In genomic region chrX:39813631-39814246, GRCh38 we compare ENCODE assay signal across 9 cellular contexts.
DNase-seq lines count a peak whose midpoint lies in the region; ATAC-seq, FAIRE-seq and TF ChIP-seq lines count a peak whose summit lies in the region.
"Had no signal": no experiment of that assay in that cellular context is flagged by ENCODE, and none has a peak within 500 bp of the region (broad histone marks: within the 10 kb centered on the region; RNA-seq: fewer than 3 reads in every experiment).

No MANE protein-coding gene starts in this region.

- FAIRE-seq in A549 (lab: Jason Lieb, UNC): peak; percentile 61
- FAIRE-seq in GM12892 (lab: Jason Lieb, UNC): no peak

- DNase-seq in A549 (ENCODE audit: low read depth in 1 of 2, low spot score in 1 of 2): peak in 1 of 2 experiments; percentile 50
- peak; percentile 44 for DNase-seq in NCI-H2196 treated with DMSO at 0.1 percent for 48 hours (lab: John Stamatoyannopoulos, UW; ENCODE audit: unreplicated experiment)
- peak; percentile 82 to 85 for DNase-seq in dermis microvascular lymphatic vessel endothelial cell (ENCODE audit: low read depth in 2 of 2)
- peak; percentile 65 for DNase-seq in myocyte (ENCODE audit: low read depth)
- no peak for DNase-seq in GM12892 (ENCODE audit: insufficient read length)
- no peak for DNase-seq in kidney glomerular epithelial cell (lab: John Stamatoyannopoulos, UW)

- no peaks in the 10 kb centered on the region for H3K9me3 ChIP-seq in A549
- H3K9me3 ChIP-seq: BLaER1 had no signal

- peaks cover 41% of the 10 kb centered on the region for H3K4me1 ChIP-seq in A549

- TF ChIP-seq CTCF in A549 (IDR thresholded peaks at IDR 0.05): no peak

- no peak overlapping the region for H3K4me3 ChIP-seq in A549
- H3K4me3 ChIP-seq: BLaER1 had no signal

- POLR2A ChIA-PET in A549 (lab: Yijun Ruan, JAX): no interaction called here

- H3K27ac ChIP-seq in A549: peak overlapping the region; percentile 9 to 55; a peak in 3 of 6 replicates
- H3K27ac ChIP-seq: BLaER1 had no signal

- TF ChIP-seq POLR2A in A549 (IDR thresholded peaks at IDR 0.05; ENCODE audit: low read length) (no peak), GM12892 (IDR thresholded peaks at IDR 0.05; ENCODE audit: low read depth, low read length) (no peak)

- CTCF ChIA-PET in A549 (lab: Yijun Ruan, JAX): interaction anchor here (0.6 to 2.4 kb wide), 8 partner anchors 9 to 462 kb away, joined by 3 to 6 read pairs (median 4); no protein-coding TSS in a partner anchor

- WGBS in A549 (ENCODE audit: missing lambda C conversion rate): 71% methylated on average over 13 of the region's 17 CpGs

- TF ChIP-seq EP300 in A549 (IDR thresholded peaks at IDR 0.05): no peak

- peak in 1 of 2 experiments; percentile 41; a peak in 2 of 6 replicates for ATAC-seq in A549
- ATAC-seq in GM18870 (IDR thresholded peaks at IDR 0.05; ENCODE audit: unreplicated experiment): no peak
- no peak for ATAC-seq in GM18511 (IDR thresholded peaks at IDR 0.05; ENCODE audit: unreplicated experiment)

- no peak for TF ChIP-seq RAD21 in A549 (conservative IDR thresholded peaks at IDR 0.05 in 1 of 2, IDR thresholded peaks at IDR 0.05 in 1 of 2)

- no peak overlapping the region for H3K4me2 ChIP-seq in A549

TF ChIP-seq in A549, 52 proteins besides CTCF, POLR2A, EP300 and RAD21:
- TF ChIP-seq HES2 (IDR thresholded peaks at IDR 0.05): no peak
- no peak for TF ChIP-seq SMC3 (IDR thresholded peaks at IDR 0.05)
- TF ChIP-seq MAZ (IDR thresholded peaks at IDR 0.05; ENCODE audit: borderline replicate concordance, low read depth, low read length): no peak
- no peak for TF ChIP-seq NFE2L2 (conservative IDR thresholded peaks at IDR 0.05; ENCODE audit: low read length)
- TF ChIP-seq MAX (IDR thresholded peaks at IDR 0.05): no peak
- no peak for TF ChIP-seq TFCP2L1 (CRISPR knock-in tag; IDR thresholded peaks at IDR 0.05)
- no peak for TF ChIP-seq SREBF2 (IDR thresholded peaks at IDR 0.05)
- TF ChIP-seq ATOH8 (CRISPR knock-in tag; IDR thresholded peaks at IDR 0.05; ENCODE audit: low read depth): no peak
- TF ChIP-seq ZSCAN20 (CRISPR knock-in tag; IDR thresholded peaks at IDR 0.05): no peak

Comparison
In these comparisons a context has a peak if more than half of its experiments do, and no peak if none do; other contexts are left out.
1. DNase-seq: peak in NCI-H2196 treated with DMSO at 0.1 percent for 48 hours (single experiment), dermis microvascular lymphatic vessel endothelial cell (2 of 2) and myocyte (single experiment); none in GM12892 (single experiment) and kidney glomerular epithelial cell (single experiment).